Comparison of ENCODE assay signal across 8 cellular contexts in the genomic region with DNA sequence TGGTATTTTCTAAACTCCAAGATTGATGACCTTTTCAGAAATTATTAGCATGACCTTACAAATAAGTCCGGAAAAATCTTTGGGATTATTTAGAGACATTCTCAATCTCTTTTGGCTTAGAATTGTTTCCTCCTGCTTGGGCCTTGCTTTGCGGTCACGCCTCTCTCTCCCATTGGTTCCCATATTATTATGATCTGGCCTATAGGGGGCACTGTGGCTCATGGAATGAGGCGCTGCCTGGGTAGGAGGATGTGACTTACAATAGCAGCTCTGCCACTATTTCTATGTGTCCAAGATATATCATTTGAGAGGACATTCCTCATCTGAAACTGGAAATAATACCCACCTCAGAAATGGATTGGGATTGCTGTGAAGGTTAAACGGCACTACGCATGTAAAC.
DNase-seq lines count a peak whose midpoint lies in the region; ATAC-seq and TF ChIP-seq lines count a peak whose summit lies in the region.

No MANE protein-coding gene starts in this region.

- no peak for ATAC-seq in HG03097 (IDR thresholded peaks at IDR 0.05; ENCODE audit: low FRiP score, unreplicated experiment)
- ATAC-seq in stimulated activated effector memory CD8-positive, alpha-beta T cell treated with anti-CD3 and anti-CD28 coated beads, Interleukin-12 subunit alpha, Interleukin-12 subunit beta, amount 100 ng/mL, for 72 hours = no peak

- H3K36me3 ChIP-seq in BE2C = no peaks in the 10 kb centered on the region

- H3K4me3 Mint-ChIP-seq in stimulated activated effector memory CD8-positive, alpha-beta T cell treated with anti-CD3 and anti-CD28 coated beads, Interleukin-12 subunit alpha, Interleukin-12 subunit beta, amount 100 ng/mL, for 72 hours = no peak overlapping the region

- TF ChIP-seq POLR2A in NB4 (IDR thresholded peaks at IDR 0.05; ENCODE audit: extremely low read depth, insufficient read length) = no peak

- H3K27me3 ChIP-seq in BE2C = no peaks in the 10 kb centered on the region

- TF ChIP-seq CTCF in BE2C (IDR thresholded peaks at IDR 0.05; ENCODE audit: low read depth, low read length) (peak; percentile 75), GM12873 (IDR thresholded peaks at IDR 0.05; ENCODE audit: insufficient read depth, low read depth, low read length, missing control alignments) (peak; percentile 45), NB4 (IDR thresholded peaks at IDR 0.05; ENCODE audit: low read depth, low read length) (peak; percentile 45)

- H3K4me1 Mint-ChIP-seq in stimulated activated effector memory CD8-positive, alpha-beta T cell treated with anti-CD3 and anti-CD28 coated beads, Interleukin-12 subunit alpha, Interleukin-12 subunit beta, amount 100 ng/mL, for 72 hours = no peaks in the 10 kb centered on the region

- H3K36me3 Mint-ChIP-seq in stimulated activated effector memory CD8-positive, alpha-beta T cell treated with anti-CD3 and anti-CD28 coated beads, Interleukin-12 subunit alpha, Interleukin-12 subunit beta, amount 100 ng/mL, for 72 hours = no peaks in the 10 kb centered on the region

- peak; percentile 76 for DNase-seq in BE2C
- DNase-seq in NB4 (ENCODE audit: low read depth) = peak; percentile 55
- peak; percentile 31 for DNase-seq in amniotic epithelial cell (ENCODE audit: low read depth)
- DNase-seq in midbrain (lab: John Stamatoyannopoulos, UW) = peak; percentile 54
- DNase-seq in stimulated activated naive CD4-positive, alpha-beta T cell treated with Interleukin-2 at 50 U/mL for 16 hours (lab: John Stamatoyannopoulos, UW) = no peak
- no peak for DNase-seq in stimulated activated effector memory CD8-positive, alpha-beta T cell treated with anti-CD3 and anti-CD28 coated beads, Interleukin-12 subunit alpha, Interleukin-12 subunit beta, amount 100 ng/mL, for 72 hours (ENCODE audit: low spot score in 2 of 2)

- no peak overlapping the region for H3K4me3 ChIP-seq in BE2C (ENCODE audit: low read depth, low read length)
- H3K4me3 ChIP-seq in NB4 (ENCODE audit: low read depth, low read length) = no peak overlapping the region

- H3K27ac Mint-ChIP-seq in stimulated activated effector memory CD8-positive, alpha-beta T cell treated with anti-CD3 and anti-CD28 coated beads, Interleukin-12 subunit alpha, Interleukin-12 subunit beta, amount 100 ng/mL, for 72 hours = no peak overlapping the region

- no peaks in the 10 kb centered on the region for H3K9me3 ChIP-seq in BE2C

- peaks cover 7% of the 10 kb centered on the region for H3K4me1 ChIP-seq in BE2C

- H3K9me3 Mint-ChIP-seq in stimulated activated effector memory CD8-positive, alpha-beta T cell treated with anti-CD3 and anti-CD28 coated beads, Interleukin-12 subunit alpha, Interleukin-12 subunit beta, amount 100 ng/mL, for 72 hours = peaks cover 2% of the 10 kb centered on the region

Comparison
In these comparisons a context has a peak if more than half of its experiments do, and no peak if none do; other contexts are left out.
1. DNase-seq: peak in BE2C (single experiment), NB4 (single experiment), amniotic epithelial cell (single experiment) and midbrain (single experiment); none in stimulated activated naive CD4-positive, alpha-beta T cell treated with Interleukin-2 at 50 U/mL for 16 hours (single experiment) and stimulated activated effector memory CD8-positive, alpha-beta T cell treated with anti-CD3 and anti-CD28 coated beads, Interleukin-12 subunit alpha, Interleukin-12 subunit beta, amount 100 ng/mL, for 72 hours (0 of 2).
2. Peak in every context shown above with its lines, with median percentiles within 50 percentile points of each other: CTCF ChIP-seq.